In genomic region chr4:11635336-11635735, GRCh38 we compare ENCODE assay signal across 13 cellular contexts.
DNase-seq lines count a peak whose midpoint lies in the region; ATAC-seq and TF ChIP-seq lines count a peak whose summit lies in the region.
"Had no signal": no experiment of that assay in that cellular context is flagged by ENCODE, and none has a peak within 500 bp of the region (broad histone marks: within the 10 kb centered on the region; RNA-seq: fewer than 3 reads in every experiment).

No MANE protein-coding gene starts in this region.

- no peaks in the 10 kb centered on the region for H3K79me2 ChIP-seq in PC-9 (ENCODE audit: low read depth)

- no peak for ATAC-seq in HG02763 (IDR thresholded peaks at IDR 0.05; ENCODE audit: unreplicated experiment)
- ATAC-seq: natural killer cell had no signal

- no peak overlapping the region for H3K4me3 Mint-ChIP-seq in activated T-helper 1 cell treated with anti-CD3 and anti-CD28 coated beads, Interleukin-12 subunit alpha, Interleukin-12 subunit beta, Interleukin-2, Interleukin-4 antibody, amounts not matched to agents 30 ng/mL and 10 ng/mL and 1 ng/mL, durations not matched to agents 14 hours and 24 hours and 36 hours
- H3K4me3 Mint-ChIP-seq: CD4-positive, CD25-positive, alpha-beta regulatory T cell; central memory CD8-positive, alpha-beta T cell; natural killer cell had no signal

- no peaks in the 10 kb centered on the region for H3K27me3 Mint-ChIP-seq in activated T-helper 1 cell treated with anti-CD3 and anti-CD28 coated beads, Interleukin-12 subunit alpha, Interleukin-12 subunit beta, Interleukin-2, Interleukin-4 antibody, amounts not matched to agents 30 ng/mL and 10 ng/mL and 1 ng/mL, durations not matched to agents 14 hours and 24 hours and 36 hours (ENCODE audit: insufficient read depth)
- H3K27me3 Mint-ChIP-seq: CD4-positive, CD25-positive, alpha-beta regulatory T cell; central memory CD8-positive, alpha-beta T cell had no signal

- intact Hi-C loops in PC-9 (cut with micrococcal nuclease; ENCODE audit: unreplicated experiment) = loop anchor here (1.0 to 10.0 kb wide), 5 partner anchors 21 to 207 kb away; partner anchors contain the start of gene HS3ST1
- intact Hi-C loops in activated T-helper 1 cell treated with anti-CD3 and anti-CD28 coated beads, Interleukin-12 subunit alpha, Interleukin-12 subunit beta, Interleukin-2, Interleukin-4 antibody, amounts not matched to agents 30 ng/mL and 10 ng/mL and 1 ng/mL, durations not matched to agents 14 hours and 24 hours and 36 hours (cut with micrococcal nuclease) = no loop called here

- no peak overlapping the region for H3K27ac Mint-ChIP-seq in activated T-helper 1 cell treated with anti-CD3 and anti-CD28 coated beads, Interleukin-12 subunit alpha, Interleukin-12 subunit beta, Interleukin-2, Interleukin-4 antibody, amounts not matched to agents 30 ng/mL and 10 ng/mL and 1 ng/mL, durations not matched to agents 14 hours and 24 hours and 36 hours
- H3K27ac Mint-ChIP-seq: CD4-positive, CD25-positive, alpha-beta regulatory T cell; natural killer cell had no signal

- H3K4me3 ChIP-seq in PC-9 = peak overlapping the region; percentile 31; the same call in 1 of the 2 replicates
- H3K4me3 ChIP-seq in epithelial cell of proximal tubule (ENCODE audit: low read depth, low read length) = no peak overlapping the region

- CTCF ChIA-PET in PC-9 (lab: Charles Lee) = interaction anchor here (0.8 to 0.9 kb wide), 2 partner anchors 10 to 84 kb away, joined by 3 read pairs; no protein-coding TSS in a partner anchor

- BruUV-seq in PC-9 (replicated peaks; lab: Mats Ljungman, UMichigan) = no TSS peak

- H3K27me3 ChIP-seq in PC-9 (ENCODE audit: insufficient read depth, low read depth) = no peaks in the 10 kb centered on the region

- no peaks in the 10 kb centered on the region for H3K36me3 ChIP-seq in PC-9 (ENCODE audit: low read depth)

- H2AFZ ChIP-seq in PC-9 = no peak overlapping the region

- peak overlapping the region; percentile 99 for H3K27ac ChIP-seq in PC-9

- H4K20me1 ChIP-seq in PC-9 (ENCODE audit: insufficient read depth) = no peaks in the 10 kb centered on the region

- no peaks in the 10 kb centered on the region for H3K36me3 Mint-ChIP-seq in activated T-helper 1 cell treated with anti-CD3 and anti-CD28 coated beads, Interleukin-12 subunit alpha, Interleukin-12 subunit beta, Interleukin-2, Interleukin-4 antibody, amounts not matched to agents 30 ng/mL and 10 ng/mL and 1 ng/mL, durations not matched to agents 14 hours and 24 hours and 36 hours (ENCODE audit: low read depth)
- H3K36me3 Mint-ChIP-seq: CD4-positive, CD25-positive, alpha-beta regulatory T cell; natural killer cell had no signal

- no peak for TF ChIP-seq CTCF in PC-9 (conservative IDR thresholded peaks at IDR 0.05)
- no peak for TF ChIP-seq CTCF in epithelial cell of proximal tubule (conservative IDR thresholded peaks at IDR 0.05; ENCODE audit: low read depth, low read length)

- no peaks in the 10 kb centered on the region for H3K9me3 Mint-ChIP-seq in activated T-helper 1 cell treated with anti-CD3 and anti-CD28 coated beads, Interleukin-12 subunit alpha, Interleukin-12 subunit beta, Interleukin-2, Interleukin-4 antibody, amounts not matched to agents 30 ng/mL and 10 ng/mL and 1 ng/mL, durations not matched to agents 14 hours and 24 hours and 36 hours

- peaks cover 26% of the 10 kb centered on the region for H3F3A ChIP-seq in PC-9 (ENCODE audit: insufficient read depth, low read depth)

- DNase-seq in HCEC 1CT (peak; percentile 36), PC-9 (peak; percentile 71 to 97), epithelial cell of proximal tubule (ENCODE audit: low read depth) (peak; percentile 99), non-pigmented ciliary epithelial cell (ENCODE audit: low read depth) (peak; percentile 79), NCI-H1048 (lab: John Stamatoyannopoulos, UW) (no peak)
- DNase-seq in activated T-cell treated with anti-CD3 and anti-CD28 coated beads, Interleukin-2, amount 50 U/mL, for 1 hour = no peak
- DNase-seq in activated T-helper 1 cell treated with anti-CD3 and anti-CD28 coated beads, Interleukin-12 subunit alpha, Interleukin-12 subunit beta, Interleukin-2, Interleukin-4 antibody, amounts not matched to agents 30 ng/mL and 10 ng/mL and 1 ng/mL, durations not matched to agents 14 hours and 24 hours and 36 hours (ENCODE audit: low spot score) = no peak
- DNase-seq: CD4-positive, CD25-positive, alpha-beta regulatory T cell; left cardiac atrium; natural killer cell; NK-92 treated with Interleukin-12 subunit alpha and Interleukin-12 subunit beta, amount 100 ng/mL, for 24 hours had no signal

- H3K4me1 Mint-ChIP-seq in activated T-helper 1 cell treated with anti-CD3 and anti-CD28 coated beads, Interleukin-12 subunit alpha, Interleukin-12 subunit beta, Interleukin-2, Interleukin-4 antibody, amounts not matched to agents 30 ng/mL and 10 ng/mL and 1 ng/mL, durations not matched to agents 14 hours and 24 hours and 36 hours (ENCODE audit: low read depth) = no peaks in the 10 kb centered on the region
- H3K4me1 Mint-ChIP-seq: central memory CD8-positive, alpha-beta T cell; natural killer cell had no signal

- peaks cover 18% of the 10 kb centered on the region for H3K9me3 ChIP-seq in PC-9 (ENCODE audit: insufficient read depth, low read depth)

- POLR2A ChIA-PET in PC-9 (lab: Charles Lee; ENCODE audit: unreplicated experiment) = interaction anchor here (0.6 to 1.6 kb wide), 10 partner anchors 8 to 206 kb away, joined by 3 to 12 read pairs (median 4); no protein-coding TSS in a partner anchor

- no peaks in the 10 kb centered on the region for H3K9me2 ChIP-seq in PC-9 (ENCODE audit: insufficient read depth)

- H3K4me2 ChIP-seq in PC-9 = peak overlapping the region; percentile 64

- peaks cover 51% of the 10 kb centered on the region for H3K4me1 ChIP-seq in PC-9 (replicated peaks; ENCODE audit: insufficient read depth)

Comparison
In these comparisons a context has a peak if more than half of its experiments do, and no peak if none do; other contexts are left out.
1. DNase-seq: peak in HCEC 1CT (single experiment), PC-9 (2 of 2), epithelial cell of proximal tubule (single experiment) and non-pigmented ciliary epithelial cell (single experiment); none in activated T-cell treated with anti-CD3 and anti-CD28 coated beads, Interleukin-2, amount 50 U/mL, for 1 hour (single experiment), NCI-H1048 (single experiment) and activated T-helper 1 cell treated with anti-CD3 and anti-CD28 coated beads, Interleukin-12 subunit alpha, Interleukin-12 subunit beta, Interleukin-2, Interleukin-4 antibody, amounts not matched to agents 30 ng/mL and 10 ng/mL and 1 ng/mL, durations not matched to agents 14 hours and 24 hours and 36 hours (single experiment).